Comparison of ENCODE assay signal across 1 cellular context in the genomic region with DNA sequence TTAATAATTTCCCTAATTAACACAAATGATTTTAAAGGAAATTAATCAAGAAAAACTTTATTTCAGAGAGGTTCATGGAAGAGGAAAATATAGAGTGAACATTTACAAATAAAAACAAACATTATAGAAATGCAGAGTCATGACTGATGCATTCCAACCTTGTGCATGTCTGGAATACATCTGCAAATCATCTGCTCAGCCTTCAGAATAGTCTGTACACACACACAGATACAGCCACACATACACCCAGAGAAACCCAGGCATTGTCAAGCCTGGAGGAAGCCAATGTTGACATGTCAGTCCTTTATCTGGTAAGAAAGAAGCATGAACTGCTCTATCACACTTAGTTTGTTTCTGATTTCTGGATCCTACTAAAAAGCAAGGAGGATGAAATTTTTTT.
TF ChIP-seq lines count a peak whose summit lies in the region.

No MANE protein-coding gene starts in this region.

TF ChIP-seq in K562, 482 proteins besides CTCF, POLR2A, EP300 and RAD21 (continued from another document):
- TF ChIP-seq, protein P1, sequence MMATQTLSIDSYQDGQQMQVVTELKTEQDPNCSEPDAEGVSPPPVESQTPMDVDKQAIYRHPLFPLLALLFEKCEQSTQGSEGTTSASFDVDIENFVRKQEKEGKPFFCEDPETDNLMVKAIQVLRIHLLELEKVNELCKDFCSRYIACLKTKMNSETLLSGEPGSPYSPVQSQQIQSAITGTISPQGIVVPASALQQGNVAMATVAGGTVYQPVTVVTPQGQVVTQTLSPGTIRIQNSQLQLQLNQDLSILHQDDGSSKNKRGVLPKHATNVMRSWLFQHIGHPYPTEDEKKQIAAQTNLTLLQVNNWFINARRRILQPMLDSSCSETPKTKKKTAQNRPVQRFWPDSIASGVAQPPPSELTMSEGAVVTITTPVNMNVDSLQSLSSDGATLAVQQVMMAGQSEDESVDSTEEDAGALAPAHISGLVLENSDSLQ (IDR thresholded peaks at IDR 0.05) = 0 out of 2 replicates have a peak, but pooled peaks have one; percentile 20
- TF ChIP-seq PHF20 (IDR thresholded peaks at IDR 0.05; ENCODE audit: partially characterized antibody) (no peak), ZNF133 (CRISPR knock-in tag; IDR thresholded peaks at IDR 0.05) (no peak), DMBX1 (CRISPR knock-in tag; IDR thresholded peaks at IDR 0.05; ENCODE audit: borderline replicate concordance) (no peak), ZNF316 (IDR thresholded peaks at IDR 0.05) (peak; percentile 71), ARID1B (IDR thresholded peaks at IDR 0.05) (no peak), C11orf30 (IDR thresholded peaks at IDR 0.05; ENCODE audit: low read depth) (peak; percentile 34), MAFK (IDR thresholded peaks at IDR 0.05; ENCODE audit: low read length) (peak; percentile 30; the same call in 1 of the 2 replicates), PHF21A (IDR thresholded peaks at IDR 0.05; ENCODE audit: borderline replicate concordance, low read depth) (no peak), FOXK2 (conservative IDR thresholded peaks at IDR 0.05 in 1 of 2, IDR thresholded peaks at IDR 0.05 in 1 of 2; ENCODE audit: low read depth in 2 of 2) (peak in 1 of 2 experiments; percentile 41; a peak in 1 of 4 replicates), HDAC6 (IDR thresholded peaks at IDR 0.05; ENCODE audit: low read depth, low read length) (no peak), ERF (CRISPR knock-in tag; IDR thresholded peaks at IDR 0.05) (no peak), MAFG (tag; conservative IDR thresholded peaks at IDR 0.05) (peak; percentile 64), ZNF707 (CRISPR knock-in tag; conservative IDR thresholded peaks at IDR 0.05) (no peak), NRF1 (conservative IDR thresholded peaks at IDR 0.05 in 1 of 2, IDR thresholded peaks at IDR 0.05 in 1 of 2) (no peak), ZNF785 (CRISPR knock-in tag; IDR thresholded peaks at IDR 0.05) (no peak), MEIS2 (IDR thresholded peaks at IDR 0.05; ENCODE audit: partially characterized antibody) (peak; percentile 37), FOXA3 (CRISPR knock-in tag; conservative IDR thresholded peaks at IDR 0.05 in 1 of 2, IDR thresholded peaks at IDR 0.05 in 1 of 2) (0 out of 4 replicates have a peak, but pooled peaks of 1 of the 2 experiments have one; percentile 19), MTA3 (IDR thresholded peaks at IDR 0.05; ENCODE audit: borderline replicate concordance) (no peak), HLTF (IDR thresholded peaks at IDR 0.05) (no peak), ZKSCAN1 (IDR thresholded peaks at IDR 0.05; ENCODE audit: low read depth, low read length) (no peak), NFE2 (IDR thresholded peaks at IDR 0.05; ENCODE audit: low read depth) (peak; percentile 68), CHD2 (IDR thresholded peaks at IDR 0.05; ENCODE audit: low read depth, low read length) (no peak), DIDO1 (tag; IDR thresholded peaks at IDR 0.05; ENCODE audit: low read depth) (no peak), E2F8 (IDR thresholded peaks at IDR 0.05; ENCODE audit: low read depth, partially characterized antibody) (no peak), ZNF431 (CRISPR knock-in tag; IDR thresholded peaks at IDR 0.05) (no peak), ZNF217 (CRISPR knock-in tag; IDR thresholded peaks at IDR 0.05) (no peak), ZNF764 (CRISPR knock-in tag; IDR thresholded peaks at IDR 0.05; ENCODE audit: low read depth) (no peak), TEAD4 (IDR thresholded peaks at IDR 0.05; ENCODE audit: low read length) (no peak), TEAD4 (CRISPR knock-in tag; IDR thresholded peaks at IDR 0.05; ENCODE audit: borderline replicate concordance) (no peak), NR3C1 (CRISPR knock-in tag; IDR thresholded peaks at IDR 0.05) (no peak), SETDB1 (IDR thresholded peaks at IDR 0.05; ENCODE audit: low read length) (no peak), PBX2 (CRISPR knock-in tag; IDR thresholded peaks at IDR 0.05; ENCODE audit: low read depth) (no peak), PBX2 (tag; conservative IDR thresholded peaks at IDR 0.05; ENCODE audit: low read depth) (peak; percentile 62)
- TF ChIP-seq, protein P2, sequence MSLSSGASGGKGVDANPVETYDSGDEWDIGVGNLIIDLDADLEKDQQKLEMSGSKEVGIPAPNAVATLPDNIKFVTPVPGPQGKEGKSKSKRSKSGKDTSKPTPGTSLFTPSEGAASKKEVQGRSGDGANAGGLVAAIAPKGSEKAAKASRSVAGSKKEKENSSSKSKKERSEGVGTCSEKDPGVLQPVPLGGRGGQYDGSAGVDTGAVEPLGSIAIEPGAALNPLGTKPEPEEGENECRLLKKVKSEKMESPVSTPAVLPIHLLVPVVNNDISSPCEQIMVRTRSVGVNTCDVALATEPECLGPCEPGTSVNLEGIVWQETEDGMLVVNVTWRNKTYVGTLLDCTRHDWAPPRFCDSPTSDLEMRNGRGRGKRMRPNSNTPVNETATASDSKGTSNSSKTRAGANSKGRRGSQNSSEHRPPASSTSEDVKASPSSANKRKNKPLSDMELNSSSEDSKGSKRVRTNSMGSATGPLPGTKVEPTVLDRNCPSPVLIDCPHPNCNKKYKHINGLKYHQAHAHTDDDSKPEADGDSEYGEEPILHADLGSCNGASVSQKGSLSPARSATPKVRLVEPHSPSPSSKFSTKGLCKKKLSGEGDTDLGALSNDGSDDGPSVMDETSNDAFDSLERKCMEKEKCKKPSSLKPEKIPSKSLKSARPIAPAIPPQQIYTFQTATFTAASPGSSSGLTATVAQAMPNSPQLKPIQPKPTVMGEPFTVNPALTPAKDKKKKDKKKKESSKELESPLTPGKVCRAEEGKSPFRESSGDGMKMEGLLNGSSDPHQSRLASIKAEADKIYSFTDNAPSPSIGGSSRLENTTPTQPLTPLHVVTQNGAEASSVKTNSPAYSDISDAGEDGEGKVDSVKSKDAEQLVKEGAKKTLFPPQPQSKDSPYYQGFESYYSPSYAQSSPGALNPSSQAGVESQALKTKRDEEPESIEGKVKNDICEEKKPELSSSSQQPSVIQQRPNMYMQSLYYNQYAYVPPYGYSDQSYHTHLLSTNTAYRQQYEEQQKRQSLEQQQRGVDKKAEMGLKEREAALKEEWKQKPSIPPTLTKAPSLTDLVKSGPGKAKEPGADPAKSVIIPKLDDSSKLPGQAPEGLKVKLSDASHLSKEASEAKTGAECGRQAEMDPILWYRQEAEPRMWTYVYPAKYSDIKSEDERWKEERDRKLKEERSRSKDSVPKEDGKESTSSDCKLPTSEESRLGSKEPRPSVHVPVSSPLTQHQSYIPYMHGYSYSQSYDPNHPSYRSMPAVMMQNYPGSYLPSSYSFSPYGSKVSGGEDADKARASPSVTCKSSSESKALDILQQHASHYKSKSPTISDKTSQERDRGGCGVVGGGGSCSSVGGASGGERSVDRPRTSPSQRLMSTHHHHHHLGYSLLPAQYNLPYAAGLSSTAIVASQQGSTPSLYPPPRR (CRISPR knock-in tag; IDR thresholded peaks at IDR 0.05; ENCODE audit: borderline replicate concordance) = no peak
